In genomic region chr6:116371384-116372209, GRCh38 we compare ENCODE assay signal across 8 cellular contexts. TPM values are rescaled to one million over a fixed set of nuclear protein-coding genes. Genes with fewer than 3 reads are reported as not detected.
DNase-seq lines count a peak whose midpoint lies in the region; ATAC-seq and TF ChIP-seq lines count a peak whose summit lies in the region.

No MANE protein-coding gene starts in this region.

- peaks cover 15% of the 10 kb centered on the region for H4K20me1 ChIP-seq in hepatocyte (ENCODE audit: insufficient read depth, poor library complexity, severe bottlenecking)

- intact Hi-C loops in prostate gland (cut with DNase I), result loop anchor here (2.0 to 5.0 kb wide), 2 partner anchors 33 to 84 kb away; no protein-coding TSS in a partner anchor

- in situ Hi-C loops in astrocyte of the spinal cord (cut with HindIII; ENCODE audit: low sequenced_read_pairs), result no loop called here

- peak overlapping the region; percentile 72 for H3K4me2 ChIP-seq in hepatocyte

- no peaks in the 10 kb centered on the region for H3K9me2 ChIP-seq in hepatocyte (replicated peaks; ENCODE audit: insufficient read depth)

- 7% methylated on average over 44 of the region's 45 CpGs for WGBS in hepatocyte (ENCODE audit: low lambda C conversion rate, missing lambda C conversion rate)
- 7% methylated on average over 43 of the region's 45 CpGs for WGBS in prostate gland

- no peak for TF ChIP-seq CTCF in AG09319 (IDR thresholded peaks at IDR 0.05; ENCODE audit: low read depth, low read length)
- no peak for TF ChIP-seq CTCF in astrocyte of the spinal cord (IDR thresholded peaks at IDR 0.05; ENCODE audit: low read depth, low read length)
- no peak for TF ChIP-seq CTCF in hepatocyte (IDR thresholded peaks at IDR 0.05; ENCODE audit: poor library complexity)
- TF ChIP-seq CTCF in prostate gland (IDR thresholded peaks at IDR 0.05), result no peak

- H3K4me1 ChIP-seq in SJSA1 (replicated peaks) (peaks cover 13% of the 10 kb centered on the region; the same call in 1 of the 2 replicates), hepatocyte (ENCODE audit: insufficient read depth) (peaks cover 10% of the 10 kb centered on the region), prostate gland (replicated peaks) (no peaks in the 10 kb centered on the region)

- DNase-seq in AG09319 (ENCODE audit: extremely low read depth, low read depth) (peak; percentile 83), SJSA1 (ENCODE audit: low read depth in 1 of 2, low spot score in 2 of 2) (peak; percentile 87 to 91), astrocyte of the spinal cord (ENCODE audit: low read depth, low spot score) (peak; percentile 94), hepatocyte (ENCODE audit: low spot score) (peak; percentile 90), prostate gland (ENCODE audit: low spot score) (peak; percentile 65), NCI-H446 treated with DMSO at 0.1 percent for 48 hours (lab: John Stamatoyannopoulos, UW) (no peak)

- H3K27me3 ChIP-seq in SJSA1 (replicated peaks), result no peaks in the 10 kb centered on the region
- no peaks in the 10 kb centered on the region for H3K27me3 ChIP-seq in hepatocyte
- H3K27me3 ChIP-seq in prostate gland (replicated peaks; ENCODE audit: insufficient read depth), result no peaks in the 10 kb centered on the region

- H3K27ac ChIP-seq in SJSA1 (peak overlapping the region; percentile 63), hepatocyte (peak overlapping the region; percentile 99), prostate gland (peak overlapping the region; percentile 89 to 93)

- TF ChIP-seq POLR2A in prostate gland (IDR thresholded peaks at IDR 0.05), result peak; percentile 38

- peaks cover 42% of the 10 kb centered on the region for H3K79me2 ChIP-seq in hepatocyte

- peaks cover 10% of the 10 kb centered on the region for H3K36me3 ChIP-seq in SJSA1
- no peaks in the 10 kb centered on the region for H3K36me3 ChIP-seq in hepatocyte (replicated peaks; ENCODE audit: insufficient read depth, low read depth)
- no peaks in the 10 kb centered on the region for H3K36me3 ChIP-seq in prostate gland

- H2AFZ ChIP-seq in hepatocyte, result peak overlapping the region; percentile 90

- H3K9me3 ChIP-seq in SJSA1 (replicated peaks) (no peaks in the 10 kb centered on the region), hepatocyte (ENCODE audit: low read depth) (no peaks in the 10 kb centered on the region), prostate gland (no peaks in the 10 kb centered on the region)

- ATAC-seq in GM18517 (IDR thresholded peaks at IDR 0.05; ENCODE audit: unreplicated experiment) (peak; percentile 4), HG03066 (IDR thresholded peaks at IDR 0.05; ENCODE audit: low read depth, unreplicated experiment) (peak; percentile 11)

- H3K4me3 ChIP-seq in SJSA1 (peak overlapping the region; percentile 83), astrocyte of the spinal cord (ENCODE audit: low read depth, low read length) (peak overlapping the region; percentile 61), hepatocyte (peak overlapping the region; percentile 71), prostate gland (peak overlapping the region; percentile 61 to 70)

RNA-seq across cellular contexts. Expression of gene DSE, which starts 0.8 kb away (rescaled TPM):
- 27.3 and 35.1 TPM in 2 replicates for total RNA-seq in SJSA1 (2014; rRNA removed; shearing (Covaris generic))
- total RNA-seq in hepatocyte (36.9 and 45.0 TPM in 2 replicates), prostate gland (10 to 100 TPM; 15.8 to 36.5 TPM)
- 19.9 and 22.4 TPM in 2 replicates for polyA plus RNA-seq in hepatocyte
